In the genomic region with DNA sequence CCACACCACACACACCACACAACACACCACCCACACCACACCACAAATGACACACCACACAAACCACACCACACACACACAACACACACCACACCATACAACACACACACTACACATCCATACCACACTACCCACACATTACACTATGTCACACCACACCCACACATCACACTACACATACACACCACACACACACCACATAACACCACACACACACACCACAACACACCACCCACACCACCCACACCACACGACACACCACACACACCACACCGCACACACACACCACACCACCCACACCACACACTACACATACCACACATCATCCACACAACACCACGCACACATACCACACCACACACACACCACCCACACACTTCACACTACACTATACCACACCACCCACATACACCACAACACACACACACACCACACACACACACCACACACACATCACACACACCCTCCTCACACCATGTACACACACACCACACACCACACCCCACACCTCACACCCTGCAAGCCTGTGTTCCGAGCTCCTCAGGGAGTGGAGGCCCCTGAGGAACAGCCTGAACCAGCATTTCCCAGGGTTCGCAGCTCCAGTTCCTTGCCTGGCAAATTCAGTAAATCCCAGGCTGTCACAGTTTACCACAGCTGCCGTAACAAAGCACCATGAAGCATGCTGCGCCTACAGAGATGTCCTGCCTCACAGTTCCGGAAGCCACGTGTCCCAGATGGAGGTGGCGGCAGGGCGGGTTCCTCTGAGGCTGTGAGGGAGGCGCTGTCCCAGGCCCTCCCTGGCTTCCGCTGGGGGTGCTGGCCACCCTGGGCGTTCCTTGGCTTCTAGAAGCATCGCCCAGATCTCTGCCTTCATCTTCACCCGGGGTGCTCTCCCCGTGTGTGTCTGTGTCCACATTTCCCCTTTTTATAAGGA, we compare ENCODE assay signal across 1 cellular context.
TF ChIP-seq lines count a peak whose summit lies in the region.

No MANE protein-coding gene starts in this region.

TF ChIP-seq in HepG2, 621 proteins besides CTCF, POLR2A, EP300 and RAD21 (continued from another document):
- TF ChIP-seq RARG (CRISPR knock-in tag; IDR thresholded peaks at IDR 0.05; ENCODE audit: low read depth) (no peak), HNRNPL (IDR thresholded peaks at IDR 0.05; ENCODE audit: low read depth, low read length) (peak; percentile 80; the same call in 1 of the 2 replicates), WIZ (CRISPR knock-in tag; IDR thresholded peaks at IDR 0.05) (no peak), ZKSCAN5 (CRISPR knock-in tag; IDR thresholded peaks at IDR 0.05) (no peak), ZNF24 (IDR thresholded peaks at IDR 0.05) (no peak), JUN (CRISPR knock-in tag; IDR thresholded peaks at IDR 0.05) (no peak), YEATS2 (CRISPR knock-in tag; IDR thresholded peaks at IDR 0.05; ENCODE audit: borderline replicate concordance) (no peak), ZNF672 (CRISPR knock-in tag; IDR thresholded peaks at IDR 0.05) (no peak)
- TF ChIP-seq, protein P1, sequence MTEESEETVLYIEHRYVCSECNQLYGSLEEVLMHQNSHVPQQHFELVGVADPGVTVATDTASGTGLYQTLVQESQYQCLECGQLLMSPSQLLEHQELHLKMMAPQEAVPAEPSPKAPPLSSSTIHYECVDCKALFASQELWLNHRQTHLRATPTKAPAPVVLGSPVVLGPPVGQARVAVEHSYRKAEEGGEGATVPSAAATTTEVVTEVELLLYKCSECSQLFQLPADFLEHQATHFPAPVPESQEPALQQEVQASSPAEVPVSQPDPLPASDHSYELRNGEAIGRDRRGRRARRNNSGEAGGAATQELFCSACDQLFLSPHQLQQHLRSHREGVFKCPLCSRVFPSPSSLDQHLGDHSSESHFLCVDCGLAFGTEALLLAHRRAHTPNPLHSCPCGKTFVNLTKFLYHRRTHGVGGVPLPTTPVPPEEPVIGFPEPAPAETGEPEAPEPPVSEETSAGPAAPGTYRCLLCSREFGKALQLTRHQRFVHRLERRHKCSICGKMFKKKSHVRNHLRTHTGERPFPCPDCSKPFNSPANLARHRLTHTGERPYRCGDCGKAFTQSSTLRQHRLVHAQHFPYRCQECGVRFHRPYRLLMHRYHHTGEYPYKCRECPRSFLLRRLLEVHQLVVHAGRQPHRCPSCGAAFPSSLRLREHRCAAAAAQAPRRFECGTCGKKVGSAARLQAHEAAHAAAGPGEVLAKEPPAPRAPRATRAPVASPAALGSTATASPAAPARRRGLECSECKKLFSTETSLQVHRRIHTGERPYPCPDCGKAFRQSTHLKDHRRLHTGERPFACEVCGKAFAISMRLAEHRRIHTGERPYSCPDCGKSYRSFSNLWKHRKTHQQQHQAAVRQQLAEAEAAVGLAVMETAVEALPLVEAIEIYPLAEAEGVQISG (CRISPR knock-in tag; IDR thresholded peaks at IDR 0.05): no peak
- TF ChIP-seq, protein P2, sequence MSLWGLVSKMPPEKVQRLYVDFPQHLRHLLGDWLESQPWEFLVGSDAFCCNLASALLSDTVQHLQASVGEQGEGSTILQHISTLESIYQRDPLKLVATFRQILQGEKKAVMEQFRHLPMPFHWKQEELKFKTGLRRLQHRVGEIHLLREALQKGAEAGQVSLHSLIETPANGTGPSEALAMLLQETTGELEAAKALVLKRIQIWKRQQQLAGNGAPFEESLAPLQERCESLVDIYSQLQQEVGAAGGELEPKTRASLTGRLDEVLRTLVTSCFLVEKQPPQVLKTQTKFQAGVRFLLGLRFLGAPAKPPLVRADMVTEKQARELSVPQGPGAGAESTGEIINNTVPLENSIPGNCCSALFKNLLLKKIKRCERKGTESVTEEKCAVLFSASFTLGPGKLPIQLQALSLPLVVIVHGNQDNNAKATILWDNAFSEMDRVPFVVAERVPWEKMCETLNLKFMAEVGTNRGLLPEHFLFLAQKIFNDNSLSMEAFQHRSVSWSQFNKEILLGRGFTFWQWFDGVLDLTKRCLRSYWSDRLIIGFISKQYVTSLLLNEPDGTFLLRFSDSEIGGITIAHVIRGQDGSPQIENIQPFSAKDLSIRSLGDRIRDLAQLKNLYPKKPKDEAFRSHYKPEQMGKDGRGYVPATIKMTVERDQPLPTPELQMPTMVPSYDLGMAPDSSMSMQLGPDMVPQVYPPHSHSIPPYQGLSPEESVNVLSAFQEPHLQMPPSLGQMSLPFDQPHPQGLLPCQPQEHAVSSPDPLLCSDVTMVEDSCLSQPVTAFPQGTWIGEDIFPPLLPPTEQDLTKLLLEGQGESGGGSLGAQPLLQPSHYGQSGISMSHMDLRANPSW (CRISPR knock-in tag; IDR thresholded peaks at IDR 0.05; ENCODE audit: borderline replicate concordance): no peak
- TF ChIP-seq, protein P3, sequence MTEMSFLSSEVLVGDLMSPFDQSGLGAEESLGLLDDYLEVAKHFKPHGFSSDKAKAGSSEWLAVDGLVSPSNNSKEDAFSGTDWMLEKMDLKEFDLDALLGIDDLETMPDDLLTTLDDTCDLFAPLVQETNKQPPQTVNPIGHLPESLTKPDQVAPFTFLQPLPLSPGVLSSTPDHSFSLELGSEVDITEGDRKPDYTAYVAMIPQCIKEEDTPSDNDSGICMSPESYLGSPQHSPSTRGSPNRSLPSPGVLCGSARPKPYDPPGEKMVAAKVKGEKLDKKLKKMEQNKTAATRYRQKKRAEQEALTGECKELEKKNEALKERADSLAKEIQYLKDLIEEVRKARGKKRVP (CRISPR knock-in tag; IDR thresholded peaks at IDR 0.05): no peak
- TF ChIP-seq, protein P4, sequence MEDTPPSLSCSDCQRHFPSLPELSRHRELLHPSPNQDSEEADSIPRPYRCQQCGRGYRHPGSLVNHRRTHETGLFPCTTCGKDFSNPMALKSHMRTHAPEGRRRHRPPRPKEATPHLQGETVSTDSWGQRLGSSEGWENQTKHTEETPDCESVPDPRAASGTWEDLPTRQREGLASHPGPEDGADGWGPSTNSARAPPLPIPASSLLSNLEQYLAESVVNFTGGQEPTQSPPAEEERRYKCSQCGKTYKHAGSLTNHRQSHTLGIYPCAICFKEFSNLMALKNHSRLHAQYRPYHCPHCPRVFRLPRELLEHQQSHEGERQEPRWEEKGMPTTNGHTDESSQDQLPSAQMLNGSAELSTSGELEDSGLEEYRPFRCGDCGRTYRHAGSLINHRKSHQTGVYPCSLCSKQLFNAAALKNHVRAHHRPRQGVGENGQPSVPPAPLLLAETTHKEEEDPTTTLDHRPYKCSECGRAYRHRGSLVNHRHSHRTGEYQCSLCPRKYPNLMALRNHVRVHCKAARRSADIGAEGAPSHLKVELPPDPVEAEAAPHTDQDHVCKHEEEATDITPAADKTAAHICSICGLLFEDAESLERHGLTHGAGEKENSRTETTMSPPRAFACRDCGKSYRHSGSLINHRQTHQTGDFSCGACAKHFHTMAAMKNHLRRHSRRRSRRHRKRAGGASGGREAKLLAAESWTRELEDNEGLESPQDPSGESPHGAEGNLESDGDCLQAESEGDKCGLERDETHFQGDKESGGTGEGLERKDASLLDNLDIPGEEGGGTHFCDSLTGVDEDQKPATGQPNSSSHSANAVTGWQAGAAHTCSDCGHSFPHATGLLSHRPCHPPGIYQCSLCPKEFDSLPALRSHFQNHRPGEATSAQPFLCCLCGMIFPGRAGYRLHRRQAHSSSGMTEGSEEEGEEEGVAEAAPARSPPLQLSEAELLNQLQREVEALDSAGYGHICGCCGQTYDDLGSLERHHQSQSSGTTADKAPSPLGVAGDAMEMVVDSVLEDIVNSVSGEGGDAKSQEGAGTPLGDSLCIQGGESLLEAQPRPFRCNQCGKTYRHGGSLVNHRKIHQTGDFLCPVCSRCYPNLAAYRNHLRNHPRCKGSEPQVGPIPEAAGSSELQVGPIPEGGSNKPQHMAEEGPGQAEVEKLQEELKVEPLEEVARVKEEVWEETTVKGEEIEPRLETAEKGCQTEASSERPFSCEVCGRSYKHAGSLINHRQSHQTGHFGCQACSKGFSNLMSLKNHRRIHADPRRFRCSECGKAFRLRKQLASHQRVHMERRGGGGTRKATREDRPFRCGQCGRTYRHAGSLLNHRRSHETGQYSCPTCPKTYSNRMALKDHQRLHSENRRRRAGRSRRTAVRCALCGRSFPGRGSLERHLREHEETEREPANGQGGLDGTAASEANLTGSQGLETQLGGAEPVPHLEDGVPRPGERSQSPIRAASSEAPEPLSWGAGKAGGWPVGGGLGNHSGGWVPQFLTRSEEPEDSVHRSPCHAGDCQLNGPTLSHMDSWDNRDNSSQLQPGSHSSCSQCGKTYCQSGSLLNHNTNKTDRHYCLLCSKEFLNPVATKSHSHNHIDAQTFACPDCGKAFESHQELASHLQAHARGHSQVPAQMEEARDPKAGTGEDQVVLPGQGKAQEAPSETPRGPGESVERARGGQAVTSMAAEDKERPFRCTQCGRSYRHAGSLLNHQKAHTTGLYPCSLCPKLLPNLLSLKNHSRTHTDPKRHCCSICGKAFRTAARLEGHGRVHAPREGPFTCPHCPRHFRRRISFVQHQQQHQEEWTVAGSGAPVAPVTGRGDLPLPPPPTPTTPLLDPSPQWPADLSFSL (CRISPR knock-in tag; IDR thresholded peaks at IDR 0.05): peak; percentile 95
- TF ChIP-seq, protein P5, sequence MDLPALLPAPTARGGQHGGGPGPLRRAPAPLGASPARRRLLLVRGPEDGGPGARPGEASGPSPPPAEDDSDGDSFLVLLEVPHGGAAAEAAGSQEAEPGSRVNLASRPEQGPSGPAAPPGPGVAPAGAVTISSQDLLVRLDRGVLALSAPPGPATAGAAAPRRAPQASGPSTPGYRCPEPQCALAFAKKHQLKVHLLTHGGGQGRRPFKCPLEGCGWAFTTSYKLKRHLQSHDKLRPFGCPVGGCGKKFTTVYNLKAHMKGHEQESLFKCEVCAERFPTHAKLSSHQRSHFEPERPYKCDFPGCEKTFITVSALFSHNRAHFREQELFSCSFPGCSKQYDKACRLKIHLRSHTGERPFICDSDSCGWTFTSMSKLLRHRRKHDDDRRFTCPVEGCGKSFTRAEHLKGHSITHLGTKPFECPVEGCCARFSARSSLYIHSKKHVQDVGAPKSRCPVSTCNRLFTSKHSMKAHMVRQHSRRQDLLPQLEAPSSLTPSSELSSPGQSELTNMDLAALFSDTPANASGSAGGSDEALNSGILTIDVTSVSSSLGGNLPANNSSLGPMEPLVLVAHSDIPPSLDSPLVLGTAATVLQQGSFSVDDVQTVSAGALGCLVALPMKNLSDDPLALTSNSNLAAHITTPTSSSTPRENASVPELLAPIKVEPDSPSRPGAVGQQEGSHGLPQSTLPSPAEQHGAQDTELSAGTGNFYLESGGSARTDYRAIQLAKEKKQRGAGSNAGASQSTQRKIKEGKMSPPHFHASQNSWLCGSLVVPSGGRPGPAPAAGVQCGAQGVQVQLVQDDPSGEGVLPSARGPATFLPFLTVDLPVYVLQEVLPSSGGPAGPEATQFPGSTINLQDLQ (CRISPR knock-in tag; IDR thresholded peaks at IDR 0.05): no peak
